Comparison of ENCODE assay signal across 23 cellular contexts in genomic region chr9:14246951-14247350, GRCh38.
"Had no signal": no experiment of that assay in that cellular context is flagged by ENCODE, and none has a peak within 500 bp of the region (broad histone marks: within the 10 kb centered on the region; RNA-seq: fewer than 3 reads in every experiment).

No MANE protein-coding gene starts in this region.

- H3K36me3 ChIP-seq: adrenal gland, left lung, pancreas, right atrium auricular region, upper lobe of left lung had no signal

- FAIRE-seq: pancreas, TTC549 had no signal

- H3K27me3 ChIP-seq: adrenal gland, foreskin keratinocyte, hepatocyte, left lung, pancreas, right atrium auricular region, upper lobe of left lung had no signal

- DNase-seq: activated CD4-positive, alpha-beta T cell treated with anti-CD3 and anti-CD28 coated beads, Interleukin-2, amount 50 U/mL, for 4 hours; activated CD8-positive, alpha-beta memory T cell treated with anti-CD3 and anti-CD28 coated beads for 24 hours; activated CD8-positive, alpha-beta memory T cell treated with anti-CD3 and anti-CD28 coated beads, Interleukin-2, amount 50 U/mL, for 4 hours; activated naive CD4-positive, alpha-beta T cell; activated T-cell treated with anti-CD3 and anti-CD28 coated beads, Interleukin-2, amount 50 U/mL, for 24 hours; adrenal gland; dermis blood vessel endothelial cell; effector CD8-positive, alpha-beta T cell; foreskin keratinocyte; glutamatergic neuron; immature natural killer cell; kidney glomerular epithelial cell; left lung; mammary epithelial cell; nephron progenitor cell; pancreas; psoas muscle; stimulated activated CD4-positive, alpha-beta T cell treated with anti-CD3 and anti-CD28 coated beads, Interleukin-4, amount 100 ng/mL, for 24 hours; stimulated activated naive CD8-positive, alpha-beta T cell treated with anti-CD3 and anti-CD28 coated beads, Interleukin-15, Interleukin-2, amounts not matched to agents 100 U/mL and 50 U/mL, for 24 hours; upper lobe of left lung had no signal

- H3K27ac ChIP-seq: adrenal gland, foreskin keratinocyte, hepatocyte, left lung, pancreas, psoas muscle, right atrium auricular region, upper lobe of left lung had no signal

- ATAC-seq: foreskin keratinocyte; left lung; pancreas; stimulated activated naive CD8-positive, alpha-beta T cell treated with anti-CD3 and anti-CD28 coated beads, Interleukin-15, Interleukin-2, amounts not matched to agents 100 U/mL and 50 U/mL, for 24 hours had no signal

- H2AFZ ChIP-seq: hepatocyte had no signal

- H3K4me3 ChIP-seq: adrenal gland, hepatocyte, left lung, pancreas, psoas muscle, right atrium auricular region, upper lobe of left lung had no signal

- H3K4me2 ChIP-seq: hepatocyte had no signal

- H3K9me3 ChIP-seq: adrenal gland, left lung, pancreas, psoas muscle, right atrium auricular region, upper lobe of left lung had no signal
